Comparison of ENCODE assay signal across 25 cellular contexts in genomic region chr5:113057437-113058052, GRCh38.
DNase-seq lines count a peak whose midpoint lies in the region; ATAC-seq and TF ChIP-seq lines count a peak whose summit lies in the region.
"Had no signal": no experiment of that assay in that cellular context is flagged by ENCODE, and none has a peak within 500 bp of the region (broad histone marks: within the 10 kb centered on the region; RNA-seq: fewer than 3 reads in every experiment).

No MANE protein-coding gene starts in this region.

- H3K4me3 Mint-ChIP-seq in CD4-positive, CD25-positive, alpha-beta regulatory T cell: no peak overlapping the region
- H3K4me3 Mint-ChIP-seq in endodermal cell (no peak overlapping the region), neural progenitor cell (no peak overlapping the region)
- H3K4me3 Mint-ChIP-seq: activated CD4-positive, alpha-beta memory T cell treated with anti-CD3 and anti-CD28 coated beads for 36 hours; activated naive CD4-positive, alpha-beta T cell treated with anti-CD3 and anti-CD28 coated beads for 36 hours; naive thymus-derived CD4-positive, alpha-beta T cell; type B pancreatic cell had no signal

- H3K79me2 ChIP-seq in neural progenitor cell (ENCODE audit: low read depth): no peaks in the 10 kb centered on the region

- no peak overlapping the region for H3K27ac ChIP-seq in CD4-positive, CD25-positive, alpha-beta regulatory T cell (ENCODE audit: insufficient read depth, low read length, poor library complexity, severe bottlenecking)
- H3K27ac ChIP-seq in endodermal cell (ENCODE audit: low read depth, low read length): peak overlapping the region; percentile 16
- H3K27ac ChIP-seq in neural progenitor cell: no peak overlapping the region
- H3K27ac ChIP-seq: SJSA1 had no signal

- peaks cover 10% of the 10 kb centered on the region for H3K36me3 Mint-ChIP-seq in CD4-positive, CD25-positive, alpha-beta regulatory T cell
- H3K36me3 Mint-ChIP-seq in endodermal cell (ENCODE audit: low read depth): peaks cover 86% of the 10 kb centered on the region
- H3K36me3 Mint-ChIP-seq in neural progenitor cell: peaks cover 3% of the 10 kb centered on the region

- no peaks in the 10 kb centered on the region for H3K36me3 ChIP-seq in CD4-positive, CD25-positive, alpha-beta regulatory T cell (ENCODE audit: control insufficient read depth, insufficient read depth, low read length)
- H3K36me3 ChIP-seq in endodermal cell (ENCODE audit: control insufficient read depth, insufficient read depth, low read length): peaks cover 98% of the 10 kb centered on the region
- no peaks in the 10 kb centered on the region for H3K36me3 ChIP-seq in neural progenitor cell

- no peaks in the 10 kb centered on the region for H3K27me3 Mint-ChIP-seq in CD4-positive, CD25-positive, alpha-beta regulatory T cell
- H3K27me3 Mint-ChIP-seq in endodermal cell (ENCODE audit: insufficient read depth) (no peaks in the 10 kb centered on the region), neural progenitor cell (ENCODE audit: insufficient read depth, low read depth) (no peaks in the 10 kb centered on the region)
- H3K27me3 Mint-ChIP-seq: activated CD4-positive, alpha-beta memory T cell treated with anti-CD3 and anti-CD28 coated beads for 36 hours; naive thymus-derived CD4-positive, alpha-beta T cell; progenitor cell of endocrine pancreas; type B pancreatic cell had no signal

- H3K4me1 Mint-ChIP-seq in CD4-positive, CD25-positive, alpha-beta regulatory T cell: peaks cover 10 to 15% (median 11%) of the 10 kb centered on the region in 4 donors
- H3K4me1 Mint-ChIP-seq in endodermal cell (no peaks in the 10 kb centered on the region), neural progenitor cell (peaks cover 38% of the 10 kb centered on the region)

- no peak for TF ChIP-seq CTCF in endodermal cell (conservative IDR thresholded peaks at IDR 0.05)
- peak; percentile 27 for TF ChIP-seq CTCF in neural progenitor cell (IDR thresholded peaks at IDR 0.05)

- H3K9ac ChIP-seq in endodermal cell (ENCODE audit: extremely low read depth, low read length, poor library complexity, severe bottlenecking) (no peak overlapping the region), neural progenitor cell (no peak overlapping the region)

- H3K9me3 Mint-ChIP-seq in CD4-positive, CD25-positive, alpha-beta regulatory T cell: no peaks in the 10 kb centered on the region
- no peaks in the 10 kb centered on the region for H3K9me3 Mint-ChIP-seq in endodermal cell
- H3K9me3 Mint-ChIP-seq in neural progenitor cell: no peaks in the 10 kb centered on the region
- H3K9me3 Mint-ChIP-seq: activated CD4-positive, alpha-beta memory T cell treated with anti-CD3 and anti-CD28 coated beads for 36 hours; activated naive CD4-positive, alpha-beta T cell treated with anti-CD3 and anti-CD28 coated beads for 36 hours; naive thymus-derived CD4-positive, alpha-beta T cell; type B pancreatic cell had no signal

- no peaks in the 10 kb centered on the region for H3F3A ChIP-seq in neural progenitor cell (ENCODE audit: low read depth)

- H3K9me3 ChIP-seq in CD4-positive, CD25-positive, alpha-beta regulatory T cell (ENCODE audit: control insufficient read depth in 2 of 2, low read length in 2 of 2): no peaks in the 10 kb centered on the region
- no peaks in the 10 kb centered on the region for H3K9me3 ChIP-seq in endodermal cell (ENCODE audit: control insufficient read depth, low read length)
- no peaks in the 10 kb centered on the region for H3K9me3 ChIP-seq in neural progenitor cell (ENCODE audit: low read depth)
- H3K9me3 ChIP-seq: SJSA1 had no signal

- H3K4me3 ChIP-seq in CD4-positive, CD25-positive, alpha-beta regulatory T cell (ENCODE audit: low read depth, low read length): no peak overlapping the region
- H3K4me3 ChIP-seq in endodermal cell (ENCODE audit: low read length) (no peak overlapping the region), neural progenitor cell (no peak overlapping the region)
- H3K4me3 ChIP-seq: dorsolateral prefrontal cortex, SJSA1, smooth muscle cell had no signal

- no peak overlapping the region for H3K4me2 ChIP-seq in neural progenitor cell
- H3K4me2 ChIP-seq: smooth muscle cell had no signal

- no peaks in the 10 kb centered on the region for H4K20me1 ChIP-seq in neural progenitor cell (ENCODE audit: low read depth)

- peaks cover 11% of the 10 kb centered on the region for H3K4me1 ChIP-seq in CD4-positive, CD25-positive, alpha-beta regulatory T cell (ENCODE audit: control insufficient read depth, insufficient read depth, low read length, poor library complexity, severe bottlenecking)
- H3K4me1 ChIP-seq in endodermal cell (ENCODE audit: control insufficient read depth, insufficient read depth, low read length) (no peaks in the 10 kb centered on the region), neural progenitor cell (peaks cover 10% of the 10 kb centered on the region)

- H2AFZ ChIP-seq in neural progenitor cell (replicated peaks): peak overlapping the region; percentile 26

- DNase-seq in CD4-positive, CD25-positive, alpha-beta regulatory T cell: no peak
- DNase-seq in NCI-H1694 (lab: John Stamatoyannopoulos, UW) (peak; percentile 36), endodermal cell (peak; percentile 61), neural progenitor cell (ENCODE audit: low spot score) (peak; percentile 42), erythroblast (lab: John Stamatoyannopoulos, UW) (no peak), AG08396 (ENCODE audit: low spot score) (no peak), DMS153 treated with DMSO at 0.1 percent for 48 hours (lab: John Stamatoyannopoulos, UW; ENCODE audit: unreplicated experiment) (no peak)
- DNase-seq: activated CD4-positive, alpha-beta memory T cell treated with anti-CD3 and anti-CD28 coated beads for 36 hours; activated CD4-positive, CD25-positive, alpha-beta regulatory T cell; activated naive CD4-positive, alpha-beta T cell treated with anti-CD3 and anti-CD28 coated beads for 36 hours; activated T-cell treated with anti-CD3 and anti-CD28 coated beads for 4 hours; DMS79 treated with DMSO at 0.1 percent for 48 hours; dorsolateral prefrontal cortex; HCEC 1CT; left cardiac atrium; NCI-H2029 treated with DMSO at 0.1 percent for 48 hours; NCI-H526; stimulated activated CD4-positive, alpha-beta T cell treated with anti-CD3 and anti-CD28 coated beads, Interleukin-4, amount 100 ng/mL, for 1 hour; T-helper 2 cell had no signal

- 87 to 90% methylated on average over 13 to 15 of the region's 15 CpGs for WGBS in endodermal cell (ENCODE audit: insufficient coverage in 1 of 2, insufficient read length in 1 of 2), 2 experiments

- no peaks in the 10 kb centered on the region for H3K27me3 ChIP-seq in CD4-positive, CD25-positive, alpha-beta regulatory T cell (ENCODE audit: control insufficient read depth, insufficient read depth, low read length)
- H3K27me3 ChIP-seq in endodermal cell (ENCODE audit: control insufficient read depth, insufficient read depth, low read length, poor library complexity, severe bottlenecking) (no peaks in the 10 kb centered on the region), neural progenitor cell (no peaks in the 10 kb centered on the region)
- H3K27me3 ChIP-seq: dorsolateral prefrontal cortex, SJSA1 had no signal

- ATAC-seq in CD4-positive, CD25-positive, alpha-beta regulatory T cell (ENCODE audit: low read depth in 2 of 2): no peak
- ATAC-seq in GM21390 (IDR thresholded peaks at IDR 0.05; ENCODE audit: unreplicated experiment): no peak
- ATAC-seq: left cardiac atrium; naive thymus-derived CD4-positive, alpha-beta T cell had no signal

- H3K27ac Mint-ChIP-seq in CD4-positive, CD25-positive, alpha-beta regulatory T cell: peak overlapping the region in 2 of 3 donors; percentile 84 to 86
- no peak overlapping the region for H3K27ac Mint-ChIP-seq in endodermal cell
- H3K27ac Mint-ChIP-seq in neural progenitor cell: peak overlapping the region; percentile 7
- H3K27ac Mint-ChIP-seq: activated CD4-positive, alpha-beta memory T cell treated with anti-CD3 and anti-CD28 coated beads for 36 hours; activated naive CD4-positive, alpha-beta T cell treated with anti-CD3 and anti-CD28 coated beads for 36 hours; type B pancreatic cell had no signal

- no peak for TF ChIP-seq POLR2A in erythroblast (IDR thresholded peaks at IDR 0.05; ENCODE audit: low read length)

Comparison
In these comparisons a context has a peak if more than half of its experiments do, and no peak if none do; other contexts are left out.
1. DNase-seq: peak in NCI-H1694 (single experiment), endodermal cell (single experiment) and neural progenitor cell (single experiment); none in CD4-positive, CD25-positive, alpha-beta regulatory T cell (0 of 3), erythroblast (0 of 2), AG08396 (single experiment) and DMS153 treated with DMSO at 0.1 percent for 48 hours (single experiment).